Comparison of ENCODE assay signal across 23 cellular contexts in the genomic region with DNA sequence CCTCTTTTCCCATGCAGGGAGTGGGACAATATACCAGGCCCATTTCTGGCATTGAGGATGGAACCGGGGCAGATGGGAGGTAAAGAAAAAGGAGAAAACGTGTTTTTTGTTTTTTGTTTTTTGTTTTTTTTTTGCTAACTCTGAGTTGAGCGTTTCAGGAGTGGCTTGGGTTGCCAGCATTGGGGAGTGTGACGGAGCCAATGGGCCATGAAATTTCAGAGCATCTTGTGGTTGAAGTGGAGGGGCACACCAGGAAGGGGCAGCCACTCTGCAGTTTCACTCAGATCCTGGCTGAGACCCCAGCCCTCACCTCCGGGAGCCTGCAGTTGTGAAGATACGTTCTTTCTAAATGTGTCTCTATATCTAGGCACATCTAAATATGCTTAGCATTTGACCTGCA.
"Had no signal": no experiment of that assay in that cellular context is flagged by ENCODE, and none has a peak within 500 bp of the region (broad histone marks: within the 10 kb centered on the region; RNA-seq: fewer than 3 reads in every experiment).

No MANE protein-coding gene starts in this region.

- DNase-seq: activated T-cell treated with anti-CD3 and anti-CD28 coated beads, Interleukin-2, amount 50 U/mL, for 4 hours; anterior cingulate cortex; dermis blood vessel endothelial cell; effector CD4-positive, alpha-beta T cell; esophagus squamous epithelium; left ventricle myocardium inferior; nucleus accumbens; pancreas; retina; stimulated activated CD4-positive, alpha-beta T cell treated with anti-CD3 and anti-CD28 coated beads, Interleukin-1b, Interleukin-23, amount 100 ng/mL, for 48 hours; stimulated activated naive B cell treated with anti-CD40 and anti-IgM and Interleukin-4, amounts not matched to agents 10 μg/mL and 1 μg/mL and 100 μg/mL, for 72 hours; stomach; T-helper 2 cell; thyroid gland; upper lobe of left lung had no signal

- H3K4me1 ChIP-seq: esophagus squamous epithelium, left ventricle myocardium inferior, pancreas, prostate gland, stomach, thyroid gland, upper lobe of left lung, vagina had no signal

- H3K27ac ChIP-seq: epithelial cell of prostate, esophagus squamous epithelium, left ventricle myocardium inferior, pancreas, prostate gland, skin epidermis, stomach, thyroid gland, upper lobe of left lung, vagina had no signal

- H3K9me3 ChIP-seq: esophagus squamous epithelium, left ventricle myocardium inferior, pancreas, prostate gland, stomach, thyroid gland, upper lobe of left lung, vagina had no signal

- H3K27me3 ChIP-seq: pancreas, thyroid gland, upper lobe of left lung, vagina had no signal

- H3K36me3 ChIP-seq: esophagus squamous epithelium, left ventricle myocardium inferior, pancreas, prostate gland, stomach, thyroid gland, upper lobe of left lung, vagina had no signal

- H3K4me3 ChIP-seq: esophagus squamous epithelium, left ventricle myocardium inferior, lung, pancreas, prostate gland, skin epidermis, stomach, thyroid gland, upper lobe of left lung, vagina had no signal

- ATAC-seq: activated T-cell treated with anti-CD3 and anti-CD28 coated beads, Interleukin-2, amount 50 U/mL, for 4 hours; activated T-helper 17 cell treated with anti-CD3 and anti-CD28 coated beads, Interleukin-2, amount 50 U/mL, for 72 hours; pancreas; sciatic nerve; stimulated activated naive B cell treated with anti-CD40 and anti-IgM and Interleukin-4, amounts not matched to agents 10 μg/mL and 1 μg/mL and 100 μg/mL, for 72 hours; WTC11 had no signal
